In the genomic region with DNA sequence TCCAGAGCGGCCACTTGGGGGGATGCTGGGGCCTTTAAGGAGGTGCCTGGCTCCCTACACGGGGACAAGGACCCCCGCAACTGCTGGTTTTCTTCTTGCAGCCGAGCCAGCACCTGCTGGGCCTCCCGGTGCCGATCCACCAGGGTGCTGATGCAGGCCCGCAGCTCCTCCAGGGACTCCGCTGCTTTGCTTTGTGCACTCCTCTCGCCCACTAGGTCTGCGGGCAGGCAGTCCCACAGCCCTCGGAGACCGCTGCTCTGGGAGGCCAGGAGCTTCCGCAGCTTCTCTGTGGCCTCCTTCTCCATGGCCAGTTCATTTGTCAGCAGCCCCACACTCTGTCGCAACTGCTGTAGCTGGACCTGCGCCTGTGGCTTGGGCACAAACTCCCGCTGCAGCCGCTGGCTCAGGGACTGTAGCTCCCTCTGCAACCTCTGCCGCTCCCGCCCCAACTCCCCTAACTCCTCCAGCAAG, we compare ENCODE assay signal across 10 cellular contexts. TPM values are rescaled to one million over a fixed set of nuclear protein-coding genes. Genes with fewer than 3 reads are reported as not detected.
A peak's percentile ranks its signal among the peaks of the same experiment; 100 is the strongest.
DNase-seq lines count a peak whose midpoint lies in the region; ATAC-seq and TF ChIP-seq lines count a peak whose summit lies in the region.
"Had no signal": no experiment of that assay in that cellular context is flagged by ENCODE, and none has a peak within 500 bp of the region (broad histone marks: within the 10 kb centered on the region; RNA-seq: fewer than 3 reads in every experiment).

No MANE protein-coding gene starts in this region.

- intact Hi-C loops in activated CD8-positive, alpha-beta T cell treated with anti-CD3 and anti-CD28 coated beads for 36 hours (cut with micrococcal nuclease), result no loop called here
- intact Hi-C loops in Right ventricle myocardium superior (cut with DNase I), result no loop called here

- no peak for TF ChIP-seq POLR2A in GM18505 (IDR thresholded peaks at IDR 0.05; ENCODE audit: borderline replicate concordance, extremely low read depth, insufficient read depth, insufficient read length)

- H3K27ac ChIP-seq in osteoblast (ENCODE audit: low read depth, low read length), result peak overlapping the region; percentile 40
- H3K27ac ChIP-seq: epithelial cell of prostate had no signal

- peak overlapping the region; percentile 27 for H3K27ac Mint-ChIP-seq in activated CD8-positive, alpha-beta T cell treated with anti-CD3 and anti-CD28 coated beads for 36 hours

- H3K4me2 ChIP-seq in osteoblast (ENCODE audit: insufficient read depth, low read length), result peak overlapping the region; percentile 96

- H3K9me3 Mint-ChIP-seq in activated CD8-positive, alpha-beta T cell treated with anti-CD3 and anti-CD28 coated beads for 36 hours, result no peaks in the 10 kb centered on the region

- no peaks in the 10 kb centered on the region for H3K79me2 ChIP-seq in osteoblast (ENCODE audit: insufficient read depth, low read length)

- ATAC-seq in activated CD8-positive, alpha-beta T cell treated with anti-CD3 and anti-CD28 coated beads for 36 hours, result no peak
- peak; percentile 88 for ATAC-seq in Right ventricle myocardium superior (ENCODE audit: poor library complexity)
- ATAC-seq in GM18505 (IDR thresholded peaks at IDR 0.05; ENCODE audit: unreplicated experiment), result no peak
- ATAC-seq in GM21360 (IDR thresholded peaks at IDR 0.05; ENCODE audit: unreplicated experiment), result no peak
- no peak for ATAC-seq in HG02798 (IDR thresholded peaks at IDR 0.05; ENCODE audit: poor library complexity, unreplicated experiment)

- H3K36me3 ChIP-seq in osteoblast (ENCODE audit: insufficient read depth, low read length), result peaks cover 1% of the 10 kb centered on the region

- H3K4me1 Mint-ChIP-seq in activated CD8-positive, alpha-beta T cell treated with anti-CD3 and anti-CD28 coated beads for 36 hours (ENCODE audit: low read depth), result peaks cover 13% of the 10 kb centered on the region

- peak overlapping the region; percentile 75 for H3K4me3 Mint-ChIP-seq in activated CD8-positive, alpha-beta T cell treated with anti-CD3 and anti-CD28 coated beads for 36 hours

- no peaks in the 10 kb centered on the region for H4K20me1 ChIP-seq in osteoblast (ENCODE audit: insufficient read depth, low read length)

- H3K9me3 ChIP-seq in osteoblast (ENCODE audit: low read depth, low read length), result no peaks in the 10 kb centered on the region

- no peaks in the 10 kb centered on the region for H3K27me3 ChIP-seq in osteoblast (ENCODE audit: insufficient read depth, low read length)

- TF ChIP-seq CTCF in activated CD8-positive, alpha-beta T cell treated with anti-CD3 and anti-CD28 coated beads for 36 hours (IDR thresholded peaks at IDR 0.05), result no peak
- no peak for TF ChIP-seq CTCF in osteoblast (IDR thresholded peaks at IDR 0.05; ENCODE audit: extremely low read depth, low read depth, low read length)

- H3K4me1 ChIP-seq in osteoblast (ENCODE audit: insufficient read depth, low read length), result peaks cover 17% of the 10 kb centered on the region

- CTCF ChIA-PET in activated CD8-positive, alpha-beta T cell treated with anti-CD3 and anti-CD28 coated beads for 36 hours (lab: Charles Lee), result interaction anchor here (0.7 to 5.7 kb wide), 16 partner anchors 9 to 137 kb away, joined by 3 to 43 read pairs (median 5); partner anchors contain the start of genes ANKRD35, ITGA10, NUDT17 and PIAS3

- peak overlapping the region; percentile 72 for H3K4me3 ChIP-seq in osteoblast (ENCODE audit: insufficient read depth, low read length)

- POLR2A ChIA-PET in activated CD8-positive, alpha-beta T cell treated with anti-CD3 and anti-CD28 coated beads for 36 hours (lab: Charles Lee), result interaction anchor here (0.6 to 2.0 kb wide), 13 partner anchors 9 to 73 kb away, joined by 3 to 9 read pairs (median 3); partner anchors contain the start of genes ANKRD35, ITGA10, PEX11B and PIAS3

- peaks cover 8% of the 10 kb centered on the region for H3K27me3 Mint-ChIP-seq in activated CD8-positive, alpha-beta T cell treated with anti-CD3 and anti-CD28 coated beads for 36 hours

- H2AFZ ChIP-seq in osteoblast (ENCODE audit: low read length), result peak overlapping the region; percentile 97

- peak; percentile 32 for DNase-seq in CD1c-positive myeloid dendritic cell (ENCODE audit: extremely low spot score)
- DNase-seq in activated CD8-positive, alpha-beta T cell treated with anti-CD3 and anti-CD28 coated beads for 36 hours, result no peak
- DNase-seq in Right ventricle myocardium superior, result peak; percentile 81
- peak; percentile 92 for DNase-seq in osteoblast (ENCODE audit: insufficient read length, low spot score, missing footprints)
- no peak for DNase-seq in UCSD-AML1 (lab: John Stamatoyannopoulos, UW; ENCODE audit: unreplicated experiment)
- DNase-seq: NCI-H1417 had no signal

- H3K36me3 Mint-ChIP-seq in activated CD8-positive, alpha-beta T cell treated with anti-CD3 and anti-CD28 coated beads for 36 hours (ENCODE audit: low read depth), result no peaks in the 10 kb centered on the region

RNA-seq across cellular contexts. Expression of gene ANKRD35, which starts 13.2 kb away (rescaled TPM):
- total RNA-seq in activated CD8-positive, alpha-beta T cell treated with anti-CD3 and anti-CD28 coated beads for 36 hours, result under 1 TPM; 0.54 to 0.59 TPM
- total RNA-seq in Right ventricle myocardium superior, result 1.1 TPM
- 1.4 and 2.1 TPM in 2 replicates for total RNA-seq in osteoblast

RNA-seq across cellular contexts. Expression of gene PIAS3, which starts 13.6 kb away (rescaled TPM):
- total RNA-seq in activated CD8-positive, alpha-beta T cell treated with anti-CD3 and anti-CD28 coated beads for 36 hours, result 10 to 100 TPM; 17.9 to 18.9 TPM
- total RNA-seq in Right ventricle myocardium superior (13.2 TPM), osteoblast (15.2 and 17.4 TPM in 2 replicates)

RNA-seq across cellular contexts. Expression of gene NUDT17, which starts 27.0 kb away (rescaled TPM):
- total RNA-seq in activated CD8-positive, alpha-beta T cell treated with anti-CD3 and anti-CD28 coated beads for 36 hours, result 1 to 10 TPM; 3.0 to 3.3 TPM
- total RNA-seq in Right ventricle myocardium superior, result 2.9 TPM
- 1.8 and 4.0 TPM in 2 replicates for total RNA-seq in osteoblast

RNA-seq across cellular contexts. Expression of gene ITGA10, which starts 37.4 kb away (rescaled TPM):
- total RNA-seq in activated CD8-positive, alpha-beta T cell treated with anti-CD3 and anti-CD28 coated beads for 36 hours, result 1 to 10 TPM; 1.3 to 1.4 TPM
- 1.0 TPM for total RNA-seq in Right ventricle myocardium superior
- total RNA-seq in osteoblast, result 44.5 and 56.6 TPM in 2 replicates

RNA-seq across cellular contexts. Expression of gene PEX11B, which starts 46.1 kb away (rescaled TPM):
- 10 to 100 TPM; 25.8 to 26.3 TPM for total RNA-seq in activated CD8-positive, alpha-beta T cell treated with anti-CD3 and anti-CD28 coated beads for 36 hours
- 22.3 TPM for total RNA-seq in Right ventricle myocardium superior
- 18.9 and 20.3 TPM in 2 replicates for total RNA-seq in osteoblast

Comparison
In these comparisons a context has a peak if more than half of its experiments do, and no peak if none do; other contexts are left out.
1. DNase-seq: peak in CD1c-positive myeloid dendritic cell (single experiment), Right ventricle myocardium superior (single experiment) and osteoblast (single experiment); none in activated CD8-positive, alpha-beta T cell treated with anti-CD3 and anti-CD28 coated beads for 36 hours (single experiment) and UCSD-AML1 (single experiment).